Comparison of ENCODE assay signal across 26 cellular contexts in the genomic region with DNA sequence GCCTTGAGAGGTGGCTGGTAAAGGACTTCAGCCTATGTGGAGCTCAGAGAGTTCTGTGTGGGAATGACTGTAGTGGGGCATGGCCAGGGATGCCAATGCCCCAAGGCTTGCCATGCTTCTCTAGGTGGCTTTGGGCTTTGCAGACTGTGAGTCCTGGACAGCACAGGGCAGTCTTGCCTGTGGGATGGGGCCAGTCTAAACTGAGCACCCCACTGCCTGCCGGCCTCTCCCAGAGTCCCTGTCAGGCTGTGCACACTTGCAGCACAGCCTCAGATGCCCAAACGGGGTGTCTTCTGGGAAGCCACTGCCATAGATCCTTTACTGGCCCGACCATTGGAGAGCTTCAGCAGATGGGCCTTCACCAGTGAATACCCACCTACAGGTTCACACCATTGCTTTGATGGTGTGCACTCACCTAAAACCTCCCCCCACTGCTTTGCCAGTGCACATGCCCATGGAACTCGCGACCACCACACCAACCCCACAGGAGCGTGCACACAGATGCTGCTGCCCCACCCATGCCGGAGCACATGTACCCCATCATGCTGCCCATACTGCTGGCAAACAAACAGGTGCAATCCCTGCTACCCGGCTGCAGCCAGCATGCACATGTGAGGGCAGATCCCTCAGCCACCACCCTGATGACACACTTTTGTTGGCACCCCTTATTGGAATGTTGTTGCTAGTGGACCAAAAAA.
DNase-seq lines count a peak whose midpoint lies in the region; ATAC-seq, FAIRE-seq and TF ChIP-seq lines count a peak whose summit lies in the region.
"Had no signal": no experiment of that assay in that cellular context is flagged by ENCODE, and none has a peak within 500 bp of the region (broad histone marks: within the 10 kb centered on the region; RNA-seq: fewer than 3 reads in every experiment).

No MANE protein-coding gene starts in this region.

- H3K4me1 ChIP-seq in HepG2 (ENCODE audit: insufficient read depth, low read length) (0 out of 2 replicates have a peak, but pooled peaks cover 8% of the 10 kb centered on the region), right lobe of liver (no peaks in the 10 kb centered on the region), right atrium auricular region (no peaks in the 10 kb centered on the region)
- H3K4me1 ChIP-seq: A549 had no signal

- no CpG with 5 or more reads among the region's 8 CpGs for WGBS in HepG2 (ENCODE audit: low lambda C conversion rate)
- WGBS in right lobe of liver (ENCODE audit: insufficient coverage, low coverage, low lambda C conversion rate, missing lambda C conversion rate) = 80% methylated on average over 1 of the region's 8 CpGs

- no peak overlapping the region for H3K9ac ChIP-seq in HepG2 (ENCODE audit: insufficient read depth, low read depth, low read length)
- H3K9ac ChIP-seq: BLaER1 treated with 17β-estradiol and CSF1 and Interleukin-3, amounts not matched to agents 10 nM and 100 nM had no signal

- no peak overlapping the region for H3K27ac Mint-ChIP-seq in chondrocyte (ENCODE audit: unreplicated experiment)
- H3K27ac Mint-ChIP-seq: B cell; CD4-positive, alpha-beta memory T cell; CD4-positive, CD25-positive, alpha-beta regulatory T cell; CD8-positive, alpha-beta memory T cell had no signal

- H3K4me3 ChIP-seq in HepG2 (replicated peaks in 1 of 3; ENCODE audit: insufficient read depth in 1 of 3, low read depth in 2 of 3, low read length in 3 of 3) (no peak overlapping the region), right lobe of liver (no peak overlapping the region), right atrium auricular region (no peak overlapping the region)
- H3K4me3 ChIP-seq: A549; BLaER1 treated with 17β-estradiol and CSF1 and Interleukin-3, amounts not matched to agents 10 nM and 100 nM; GM12878 had no signal

- intact Hi-C loops in HepG2 (cut with micrococcal nuclease; ENCODE audit: unreplicated experiment) (no loop called here), right lobe of liver (cut with DNase I) (no loop called here)

- BruUV-seq in HepG2 (replicated peaks; lab: Mats Ljungman, UMichigan) = no TSS peak

- ATAC-seq in HepG2 = no peak
- no peak for ATAC-seq in right lobe of liver
- ATAC-seq: A549, GM12878 had no signal

- H3K4me3 Mint-ChIP-seq in chondrocyte (ENCODE audit: unreplicated experiment) = no peak overlapping the region
- H3K4me3 Mint-ChIP-seq: B cell; CD4-positive, alpha-beta memory T cell; CD4-positive, CD25-positive, alpha-beta regulatory T cell; CD8-positive, alpha-beta memory T cell had no signal

- TF ChIP-seq RAD21 in HepG2 (CRISPR knock-in tag; IDR thresholded peaks at IDR 0.05) = no peak

- no peaks in the 10 kb centered on the region for H3K4me1 Mint-ChIP-seq in chondrocyte (ENCODE audit: low read depth)
- H3K4me1 Mint-ChIP-seq: B cell; CD4-positive, alpha-beta memory T cell; CD4-positive, CD25-positive, alpha-beta regulatory T cell; CD8-positive, alpha-beta memory T cell had no signal

- POLR2A ChIA-PET in HepG2 (lab: Yijun Ruan, JAX) = no interaction called here

- H3K79me2 ChIP-seq in HepG2 (ENCODE audit: insufficient read depth, low read length) = no peaks in the 10 kb centered on the region

- no peak for TF ChIP-seq POLR2A in HepG2 (IDR thresholded peaks at IDR 0.05; ENCODE audit: insufficient read depth in 1 of 2, low read depth in 2 of 2, low read length in 2 of 2)
- no peak for TF ChIP-seq POLR2A in right lobe of liver (IDR thresholded peaks at IDR 0.05)

- no peak for TF ChIP-seq EP300 in HepG2 (IDR thresholded peaks at IDR 0.05; ENCODE audit: low read depth in 2 of 2, low read length in 2 of 2)
- TF ChIP-seq EP300 in HepG2 (CRISPR knock-in tag; IDR thresholded peaks at IDR 0.05; ENCODE audit: borderline replicate concordance) = no peak

- peaks cover 23% of the 10 kb centered on the region for H3K9me3 Mint-ChIP-seq in chondrocyte (ENCODE audit: low read depth)

- H3K9me3 ChIP-seq in HepG2 (ENCODE audit: low read length) (no peaks in the 10 kb centered on the region), right lobe of liver (no peaks in the 10 kb centered on the region), right atrium auricular region (peaks cover 0 to 14% of the 10 kb centered on the region in 2 donors)
- H3K9me3 ChIP-seq: A549 had no signal

- no peaks in the 10 kb centered on the region for H4K20me1 ChIP-seq in HepG2 (ENCODE audit: insufficient read depth, low read length)
- H4K20me1 ChIP-seq: BLaER1 treated with 17β-estradiol and CSF1 and Interleukin-3, amounts not matched to agents 10 nM and 100 nM had no signal

- TF ChIP-seq CTCF in HepG2 (CRISPR knock-in tag; IDR thresholded peaks at IDR 0.05) (no peak), right lobe of liver (IDR thresholded peaks at IDR 0.05) (no peak), chondrocyte (IDR thresholded peaks at IDR 0.05) (no peak), right atrium auricular region (IDR thresholded peaks at IDR 0.05) (no peak)

- H3K27ac ChIP-seq in HepG2 (ENCODE audit: extremely low read length, insufficient read depth, low read length) = no peak overlapping the region
- no peak overlapping the region for H3K27ac ChIP-seq in right lobe of liver
- no peak overlapping the region for H3K27ac ChIP-seq in right atrium auricular region
- H3K27ac ChIP-seq: 22Rv1; A549; BLaER1 treated with 17β-estradiol and CSF1 and Interleukin-3, amounts not matched to agents 10 nM and 100 nM; C4-2B had no signal

- no peaks in the 10 kb centered on the region for H3K36me3 ChIP-seq in HepG2 (replicated peaks in 1 of 2; ENCODE audit: control insufficient read depth in 1 of 2, insufficient read depth in 2 of 2, low read length in 2 of 2)
- no peaks in the 10 kb centered on the region for H3K36me3 ChIP-seq in right lobe of liver
- no peaks in the 10 kb centered on the region for H3K36me3 ChIP-seq in right atrium auricular region
- H3K36me3 ChIP-seq: BLaER1 treated with 17β-estradiol and CSF1 and Interleukin-3, amounts not matched to agents 10 nM and 100 nM had no signal

- no peak for FAIRE-seq in HepG2 (lab: Jason Lieb, UNC)
- FAIRE-seq: A549, GM12878, GM12892, GM18507 had no signal

- DNase-seq in HepG2 (ENCODE audit: low spot score) (no peak), right lobe of liver (no peak), chondrocyte (ENCODE audit: low spot score) (peak; percentile 59), myocyte (ENCODE audit: low read depth) (peak; percentile 1), right atrium auricular region (ENCODE audit: low spot score) (no peak), NCI-H1105 treated with DMSO at 0.1 percent for 48 hours (lab: John Stamatoyannopoulos, UW) (no peak)
- DNase-seq: AML-193; CD4-positive, alpha-beta memory T cell; CD4-positive, CD25-positive, alpha-beta regulatory T cell; CD8-positive, alpha-beta memory T cell; COR-L47; DMS 273 treated with DMSO at 0.1 percent for 48 hours; DMS153; DMS53; DMS79; DND-41; EL; GDM1 had no signal

- H3K27me3 ChIP-seq in HepG2 (ENCODE audit: control insufficient read depth in 1 of 2, insufficient read depth in 2 of 2, low read length in 2 of 2) = no peaks in the 10 kb centered on the region
- peaks cover 0 to 4% of the 10 kb centered on the region in 2 donors for H3K27me3 ChIP-seq in right lobe of liver
- H3K27me3 ChIP-seq in right atrium auricular region = no peaks in the 10 kb centered on the region
- H3K27me3 ChIP-seq: BLaER1 treated with 17β-estradiol and CSF1 and Interleukin-3, amounts not matched to agents 10 nM and 100 nM had no signal

- H2AFZ ChIP-seq in HepG2 (ENCODE audit: low read length) = no peak overlapping the region

- in situ Hi-C loops in HepG2 (cut with HindIII; ENCODE audit: extremely low pct_ligation_motif_present, low pct_unique_long_range_greater_than_20kb) = no loop called here

- no peak overlapping the region for H3K4me2 ChIP-seq in HepG2 (ENCODE audit: low read depth, low read length)
- H3K4me2 ChIP-seq: A549; BLaER1 treated with 17β-estradiol and CSF1 and Interleukin-3, amounts not matched to agents 10 nM and 100 nM had no signal

- CTCF ChIA-PET in HepG2 (lab: Yijun Ruan, JAX; ENCODE audit: low intra/inter-chr PET ratio, low total read pairs) = no interaction called here

- peaks cover 5% of the 10 kb centered on the region for H3K27me3 Mint-ChIP-seq in chondrocyte (ENCODE audit: low read depth)
- H3K27me3 Mint-ChIP-seq: B cell; CD4-positive, alpha-beta memory T cell; CD4-positive, CD25-positive, alpha-beta regulatory T cell had no signal

- no peaks in the 10 kb centered on the region for H3K36me3 Mint-ChIP-seq in chondrocyte (ENCODE audit: low read depth)
- H3K36me3 Mint-ChIP-seq: CD4-positive, alpha-beta memory T cell; CD4-positive, CD25-positive, alpha-beta regulatory T cell; CD8-positive, alpha-beta memory T cell had no signal

TF ChIP-seq in HepG2, 621 proteins besides CTCF, POLR2A, EP300 and RAD21:
- TF ChIP-seq, protein P1, sequence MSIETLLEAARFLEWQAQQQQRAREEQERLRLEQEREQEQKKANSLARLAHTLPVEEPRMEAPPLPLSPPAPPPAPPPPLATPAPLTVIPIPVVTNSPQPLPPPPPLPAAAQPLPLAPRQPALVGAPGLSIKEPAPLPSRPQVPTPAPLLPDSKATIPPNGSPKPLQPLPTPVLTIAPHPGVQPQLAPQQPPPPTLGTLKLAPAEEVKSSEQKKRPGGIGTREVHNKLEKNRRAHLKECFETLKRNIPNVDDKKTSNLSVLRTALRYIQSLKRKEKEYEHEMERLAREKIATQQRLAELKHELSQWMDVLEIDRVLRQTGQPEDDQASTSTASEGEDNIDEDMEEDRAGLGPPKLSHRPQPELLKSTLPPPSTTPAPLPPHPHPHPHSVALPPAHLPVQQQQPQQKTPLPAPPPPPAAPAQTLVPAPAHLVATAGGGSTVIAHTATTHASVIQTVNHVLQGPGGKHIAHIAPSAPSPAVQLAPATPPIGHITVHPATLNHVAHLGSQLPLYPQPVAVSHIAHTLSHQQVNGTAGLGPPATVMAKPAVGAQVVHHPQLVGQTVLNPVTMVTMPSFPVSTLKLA (IDR thresholded peaks at IDR 0.05) = 0 out of 2 replicates have a peak, but pooled peaks have one; percentile 9
- TF ChIP-seq STAT5B (CRISPR knock-in tag; IDR thresholded peaks at IDR 0.05) = no peak
TF ChIP-seq in HepG2: peak in this region for 1.

Comparison
In these comparisons a context has a peak if more than half of its experiments do, and no peak if none do; other contexts are left out.
1. DNase-seq: peak in chondrocyte (single experiment) and myocyte (single experiment); none in HepG2 (single experiment), right lobe of liver (0 of 3), right atrium auricular region (single experiment) and NCI-H1105 treated with DMSO at 0.1 percent for 48 hours (single experiment).